In the genomic region with DNA sequence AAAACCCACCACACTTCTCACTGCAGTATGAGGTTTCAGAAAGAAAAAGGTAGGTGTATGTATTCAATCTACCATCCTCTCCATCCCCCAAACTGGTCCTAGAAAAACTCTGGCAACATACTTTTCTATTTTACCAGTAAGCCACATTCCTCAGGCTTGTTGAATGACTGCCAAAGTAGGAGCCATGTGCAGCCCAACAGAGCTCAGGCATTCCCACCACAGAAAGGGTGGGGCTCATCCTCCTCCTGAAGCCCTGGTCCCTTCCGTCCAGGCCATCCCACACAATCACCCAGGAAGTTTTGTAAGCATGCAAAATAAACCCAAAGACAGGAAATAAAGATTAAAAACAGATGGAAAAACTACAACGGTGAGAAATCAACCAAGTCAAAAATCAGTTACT, we compare ENCODE assay signal across 1 cellular context.
TF ChIP-seq lines count a peak whose summit lies in the region.

No MANE protein-coding gene starts in this region.

TF ChIP-seq in WTC11, 78 proteins besides CTCF, POLR2A, EP300 and RAD21 (continued from another document):
- TF ChIP-seq, protein P1, sequence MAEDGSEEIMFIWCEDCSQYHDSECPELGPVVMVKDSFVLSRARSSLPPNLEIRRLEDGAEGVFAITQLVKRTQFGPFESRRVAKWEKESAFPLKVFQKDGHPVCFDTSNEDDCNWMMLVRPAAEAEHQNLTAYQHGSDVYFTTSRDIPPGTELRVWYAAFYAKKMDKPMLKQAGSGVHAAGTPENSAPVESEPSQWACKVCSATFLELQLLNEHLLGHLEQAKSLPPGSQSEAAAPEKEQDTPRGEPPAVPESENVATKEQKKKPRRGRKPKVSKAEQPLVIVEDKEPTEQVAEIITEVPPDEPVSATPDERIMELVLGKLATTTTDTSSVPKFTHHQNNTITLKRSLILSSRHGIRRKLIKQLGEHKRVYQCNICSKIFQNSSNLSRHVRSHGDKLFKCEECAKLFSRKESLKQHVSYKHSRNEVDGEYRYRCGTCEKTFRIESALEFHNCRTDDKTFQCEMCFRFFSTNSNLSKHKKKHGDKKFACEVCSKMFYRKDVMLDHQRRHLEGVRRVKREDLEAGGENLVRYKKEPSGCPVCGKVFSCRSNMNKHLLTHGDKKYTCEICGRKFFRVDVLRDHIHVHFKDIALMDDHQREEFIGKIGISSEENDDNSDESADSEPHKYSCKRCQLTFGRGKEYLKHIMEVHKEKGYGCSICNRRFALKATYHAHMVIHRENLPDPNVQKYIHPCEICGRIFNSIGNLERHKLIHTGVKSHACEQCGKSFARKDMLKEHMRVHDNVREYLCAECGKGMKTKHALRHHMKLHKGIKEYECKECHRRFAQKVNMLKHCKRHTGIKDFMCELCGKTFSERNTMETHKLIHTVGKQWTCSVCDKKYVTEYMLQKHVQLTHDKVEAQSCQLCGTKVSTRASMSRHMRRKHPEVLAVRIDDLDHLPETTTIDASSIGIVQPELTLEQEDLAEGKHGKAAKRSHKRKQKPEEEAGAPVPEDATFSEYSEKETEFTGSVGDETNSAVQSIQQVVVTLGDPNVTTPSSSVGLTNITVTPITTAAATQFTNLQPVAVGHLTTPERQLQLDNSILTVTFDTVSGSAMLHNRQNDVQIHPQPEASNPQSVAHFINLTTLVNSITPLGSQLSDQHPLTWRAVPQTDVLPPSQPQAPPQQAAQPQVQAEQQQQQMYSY (CRISPR knock-in tag; IDR thresholded peaks at IDR 0.05) = no peak
- TF ChIP-seq NFE2L1 (CRISPR knock-in tag; IDR thresholded peaks at IDR 0.05) = no peak
- no peak for TF ChIP-seq ZNF232 (CRISPR knock-in tag; IDR thresholded peaks at IDR 0.05)
- TF ChIP-seq, protein P2, sequence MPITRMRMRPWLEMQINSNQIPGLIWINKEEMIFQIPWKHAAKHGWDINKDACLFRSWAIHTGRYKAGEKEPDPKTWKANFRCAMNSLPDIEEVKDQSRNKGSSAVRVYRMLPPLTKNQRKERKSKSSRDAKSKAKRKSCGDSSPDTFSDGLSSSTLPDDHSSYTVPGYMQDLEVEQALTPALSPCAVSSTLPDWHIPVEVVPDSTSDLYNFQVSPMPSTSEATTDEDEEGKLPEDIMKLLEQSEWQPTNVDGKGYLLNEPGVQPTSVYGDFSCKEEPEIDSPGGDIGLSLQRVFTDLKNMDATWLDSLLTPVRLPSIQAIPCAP (CRISPR knock-in tag; IDR thresholded peaks at IDR 0.05) = no peak
- TF ChIP-seq ZNF396 (CRISPR knock-in tag; IDR thresholded peaks at IDR 0.05; ENCODE audit: borderline replicate concordance) = no peak
- TF ChIP-seq, protein P3, sequence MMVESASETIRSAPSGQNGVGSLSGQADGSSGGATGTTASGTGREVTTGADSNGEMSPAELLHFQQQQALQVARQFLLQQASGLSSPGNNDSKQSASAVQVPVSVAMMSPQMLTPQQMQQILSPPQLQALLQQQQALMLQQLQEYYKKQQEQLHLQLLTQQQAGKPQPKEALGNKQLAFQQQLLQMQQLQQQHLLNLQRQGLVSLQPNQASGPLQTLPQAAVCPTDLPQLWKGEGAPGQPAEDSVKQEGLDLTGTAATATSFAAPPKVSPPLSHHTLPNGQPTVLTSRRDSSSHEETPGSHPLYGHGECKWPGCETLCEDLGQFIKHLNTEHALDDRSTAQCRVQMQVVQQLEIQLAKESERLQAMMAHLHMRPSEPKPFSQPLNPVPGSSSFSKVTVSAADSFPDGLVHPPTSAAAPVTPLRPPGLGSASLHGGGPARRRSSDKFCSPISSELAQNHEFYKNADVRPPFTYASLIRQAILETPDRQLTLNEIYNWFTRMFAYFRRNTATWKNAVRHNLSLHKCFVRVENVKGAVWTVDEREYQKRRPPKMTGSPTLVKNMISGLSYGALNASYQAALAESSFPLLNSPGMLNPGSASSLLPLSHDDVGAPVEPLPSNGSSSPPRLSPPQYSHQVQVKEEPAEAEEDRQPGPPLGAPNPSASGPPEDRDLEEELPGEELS (CRISPR knock-in tag; IDR thresholded peaks at IDR 0.05) = no peak
- TF ChIP-seq ZNF263 (CRISPR knock-in tag; IDR thresholded peaks at IDR 0.05; ENCODE audit: low read depth) = no peak
- no peak for TF ChIP-seq GTF2I (CRISPR knock-in tag; conservative IDR thresholded peaks at IDR 0.05)
- TF ChIP-seq PRRX2 (CRISPR knock-in tag; IDR thresholded peaks at IDR 0.05) = no peak
- no peak for TF ChIP-seq CREM (CRISPR knock-in tag; IDR thresholded peaks at IDR 0.05)
- TF ChIP-seq, protein P4, sequence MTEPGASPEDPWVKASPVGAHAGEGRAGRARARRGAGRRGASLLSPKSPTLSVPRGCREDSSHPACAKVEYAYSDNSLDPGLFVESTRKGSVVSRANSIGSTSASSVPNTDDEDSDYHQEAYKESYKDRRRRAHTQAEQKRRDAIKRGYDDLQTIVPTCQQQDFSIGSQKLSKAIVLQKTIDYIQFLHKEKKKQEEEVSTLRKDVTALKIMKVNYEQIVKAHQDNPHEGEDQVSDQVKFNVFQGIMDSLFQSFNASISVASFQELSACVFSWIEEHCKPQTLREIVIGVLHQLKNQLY (CRISPR knock-in tag; IDR thresholded peaks at IDR 0.05) = no peak
